10 cellular contexts compared by ENCODE assay signal in the genomic region with DNA sequence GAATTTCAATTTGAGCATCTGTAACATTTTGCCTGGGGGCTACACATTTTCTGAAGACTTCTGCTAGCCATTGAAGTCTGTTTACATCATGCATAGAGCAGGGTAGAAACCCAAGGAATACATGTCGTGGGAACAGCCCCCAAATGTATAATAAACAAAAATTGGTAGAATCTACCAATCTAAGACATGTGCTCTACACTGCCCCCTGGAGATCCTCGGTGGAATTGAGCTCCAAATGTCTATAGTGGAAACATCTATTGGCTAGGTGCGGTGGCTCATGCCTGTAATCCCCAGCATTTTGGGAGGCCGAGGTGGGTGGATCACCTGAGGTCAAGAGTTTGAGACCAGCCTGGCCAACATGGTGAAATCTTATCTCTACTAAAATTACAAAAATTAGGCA. TPM values are rescaled to one million over a fixed set of nuclear protein-coding genes. Genes with fewer than 3 reads are reported as not detected.
A peak's percentile ranks its signal among the peaks of the same experiment; 100 is the strongest.
DNase-seq lines count a peak whose midpoint lies in the region; ATAC-seq, FAIRE-seq and TF ChIP-seq lines count a peak whose summit lies in the region.
"Had no signal": no experiment of that assay in that cellular context is flagged by ENCODE, and none has a peak within 500 bp of the region (broad histone marks: within the 10 kb centered on the region; RNA-seq: fewer than 3 reads in every experiment).

No MANE protein-coding gene starts in this region.

- H3K4me3 ChIP-seq in heart left ventricle (no peak overlapping the region), keratinocyte (ENCODE audit: control insufficient read depth in 2 of 3, extremely low read depth in 1 of 3, insufficient read depth in 2 of 3, low read depth in 1 of 3, low read length in 3 of 3) (no peak overlapping the region), testis (no peak overlapping the region), aorta (ENCODE audit: low read length in 2 of 2) (no peak overlapping the region)

- H3K27me3 Mint-ChIP-seq in activated CD8-positive, alpha-beta T cell treated with anti-CD3 and anti-CD28 coated beads, Interleukin-2, amount 10 ng/mL, durations not matched to agents 7 days and 5 days (ENCODE audit: low read depth) = no peaks in the 10 kb centered on the region
- H3K27me3 Mint-ChIP-seq: stimulated activated naive CD8-positive, alpha-beta T cell treated with anti-CD3 and anti-CD28 coated beads, Interleukin-15, Interleukin-2, amounts not matched to agents 100 ng/mL and 50 ng/mL, for 24 hours had no signal

- TF ChIP-seq CTCF in heart left ventricle (IDR thresholded peaks at IDR 0.05) (peak in 7 of 12 donors; percentile 12 to 41 (median 30)), keratinocyte (optimal IDR thresholded peaks at IDR 0.05 in 1 of 3, IDR thresholded peaks at IDR 0.05 in 1 of 3, conservative IDR thresholded peaks at IDR 0.05 in 1 of 3; ENCODE audit: extremely low read depth in 1 of 3, insufficient read depth in 2 of 3, low read length in 3 of 3) (peak in 2 of 3 experiments; percentile 22), testis (IDR thresholded peaks at IDR 0.05) (peak in 1 of 3 experiments; percentile 65)

- H3K36me3 ChIP-seq in heart left ventricle (no peaks in the 10 kb centered on the region), keratinocyte (ENCODE audit: control insufficient read depth in 2 of 2, extremely low read depth in 1 of 2, insufficient read depth in 2 of 2, low read length in 2 of 2) (no peaks in the 10 kb centered on the region), testis (ENCODE audit: low read depth, missing control alignments) (no peaks in the 10 kb centered on the region), aorta (ENCODE audit: control insufficient read depth in 1 of 2, insufficient read depth in 2 of 2, low read length in 1 of 2) (no peaks in the 10 kb centered on the region)

- H3K27me3 ChIP-seq in heart left ventricle (peaks cover 0 to 16% (median 0%) of the 10 kb centered on the region in 9 donors), keratinocyte (ENCODE audit: control insufficient read depth, extremely low read depth, insufficient read depth, low read length) (no peaks in the 10 kb centered on the region), testis (no peaks in the 10 kb centered on the region), aorta (ENCODE audit: control insufficient read depth in 1 of 2, insufficient read depth in 2 of 2, low read length in 1 of 2) (no peaks in the 10 kb centered on the region)

- H3K4me3 Mint-ChIP-seq in activated CD8-positive, alpha-beta T cell treated with anti-CD3 and anti-CD28 coated beads, Interleukin-2, amount 10 ng/mL, durations not matched to agents 7 days and 5 days = no peak overlapping the region
- H3K4me3 Mint-ChIP-seq: stimulated activated naive CD8-positive, alpha-beta T cell treated with anti-CD3 and anti-CD28 coated beads, Interleukin-15, Interleukin-2, amounts not matched to agents 100 ng/mL and 50 ng/mL, for 24 hours had no signal

- H3K27ac ChIP-seq in heart left ventricle (no peak overlapping the region), keratinocyte (ENCODE audit: control insufficient read depth, insufficient read depth, low read length) (no peak overlapping the region), testis (no peak overlapping the region), aorta (ENCODE audit: low read depth in 1 of 2, low read length in 2 of 2) (no peak overlapping the region)

- H3K9me1 ChIP-seq in keratinocyte (ENCODE audit: control insufficient read depth, extremely low read depth, insufficient read depth, low read length) = no peaks in the 10 kb centered on the region

- no peak overlapping the region for H3K9ac ChIP-seq in keratinocyte (ENCODE audit: control insufficient read depth, extremely low read depth, insufficient read depth, low read length)

- H3K9me3 Mint-ChIP-seq in activated CD8-positive, alpha-beta T cell treated with anti-CD3 and anti-CD28 coated beads, Interleukin-2, amount 10 ng/mL, durations not matched to agents 7 days and 5 days (ENCODE audit: insufficient read depth) = no peaks in the 10 kb centered on the region
- H3K9me3 Mint-ChIP-seq: stimulated activated naive CD8-positive, alpha-beta T cell treated with anti-CD3 and anti-CD28 coated beads, Interleukin-15, Interleukin-2, amounts not matched to agents 100 ng/mL and 50 ng/mL, for 24 hours had no signal

- dilution Hi-C loops in keratinocyte (cut with MboI; ENCODE audit: extremely low pct_ligation_motif_present, low sequenced_read_pairs) = no loop called here

- POLR2A ChIA-PET in activated CD8-positive, alpha-beta T cell treated with anti-CD3 and anti-CD28 coated beads, Interleukin-2, amount 10 ng/mL, durations not matched to agents 7 days and 5 days (lab: Charles Lee) = no interaction called here

- peaks cover 0 to 9% (median 0%) of the 10 kb centered on the region in 12 donors for H3K9me3 ChIP-seq in heart left ventricle
- H3K9me3 ChIP-seq in keratinocyte (ENCODE audit: control insufficient read depth, low read depth, low read length) = no peaks in the 10 kb centered on the region
- no peaks in the 10 kb centered on the region for H3K9me3 ChIP-seq in testis
- H3K9me3 ChIP-seq in aorta (ENCODE audit: control insufficient read depth, low read length) = peaks cover 3% of the 10 kb centered on the region

- no peaks in the 10 kb centered on the region for H3K4me1 Mint-ChIP-seq in activated CD8-positive, alpha-beta T cell treated with anti-CD3 and anti-CD28 coated beads, Interleukin-2, amount 10 ng/mL, durations not matched to agents 7 days and 5 days (ENCODE audit: low read depth)

- ATAC-seq in heart left ventricle (no peak), Right ventricle myocardium inferior (no peak), HG03135 (IDR thresholded peaks at IDR 0.05; ENCODE audit: unreplicated experiment) (no peak), aorta (ENCODE audit: low FRiP score) (no peak)
- ATAC-seq in activated CD8-positive, alpha-beta T cell treated with anti-CD3 and anti-CD28 coated beads, Interleukin-2, amount 10 ng/mL, durations not matched to agents 7 days and 5 days = no peak

- H3K27ac Mint-ChIP-seq in activated CD8-positive, alpha-beta T cell treated with anti-CD3 and anti-CD28 coated beads, Interleukin-2, amount 10 ng/mL, durations not matched to agents 7 days and 5 days = no peak overlapping the region
- H3K27ac Mint-ChIP-seq: stimulated activated naive CD8-positive, alpha-beta T cell treated with anti-CD3 and anti-CD28 coated beads, Interleukin-15, Interleukin-2, amounts not matched to agents 100 ng/mL and 50 ng/mL, for 24 hours had no signal

- no peak overlapping the region for H2AFZ ChIP-seq in keratinocyte (ENCODE audit: control insufficient read depth, low read length)

- H3K36me3 Mint-ChIP-seq in activated CD8-positive, alpha-beta T cell treated with anti-CD3 and anti-CD28 coated beads, Interleukin-2, amount 10 ng/mL, durations not matched to agents 7 days and 5 days (ENCODE audit: low read depth) = no peaks in the 10 kb centered on the region

- no peaks in the 10 kb centered on the region for H3K79me2 ChIP-seq in keratinocyte (ENCODE audit: control insufficient read depth, insufficient read depth, low read length)

- no peak overlapping the region for H3K4me2 ChIP-seq in keratinocyte (ENCODE audit: control insufficient read depth, extremely low read depth, insufficient read depth, low read depth, low read length)

- FAIRE-seq in keratinocyte (lab: Jason Lieb, UNC) = no peak
- FAIRE-seq: TTC549 had no signal

- H4K20me1 ChIP-seq in keratinocyte (ENCODE audit: control insufficient read depth, extremely low read depth, insufficient read depth, low read length) = no peaks in the 10 kb centered on the region

- TF ChIP-seq POLR2A in heart left ventricle (IDR thresholded peaks at IDR 0.05) = no peak
- no peak for TF ChIP-seq POLR2A in testis (IDR thresholded peaks at IDR 0.05)

- intact Hi-C loops in heart left ventricle (cut with DNase I) (no loop called here), Right ventricle myocardium inferior (cut with DNase I) (no loop called here), testis (cut with DNase I; ENCODE audit: low total_unique reads) (no loop called here), aorta (cut with DNase I) (no loop called here)

- 39 to 59% (median 51%) methylated on average over 4 of the region's 4 CpGs for WGBS in heart left ventricle, 4 donors
- 56 to 61% methylated on average over 3 to 4 of the region's 4 CpGs for WGBS in testis, 2 donors
- 47 to 49% methylated on average over 4 of the region's 4 CpGs for WGBS in aorta, 2 donors

- CTCF ChIA-PET in activated CD8-positive, alpha-beta T cell treated with anti-CD3 and anti-CD28 coated beads, Interleukin-2, amount 10 ng/mL, durations not matched to agents 7 days and 5 days (lab: Charles Lee) = interaction anchor here (0.5 to 1.5 kb wide), 14 partner anchors 9 to 226 kb away, joined by 3 to 8 read pairs (median 4); a partner anchor contains a TSS

- H3K4me1 ChIP-seq in heart left ventricle = peaks cover 0 to 7% (median 0%) of the 10 kb centered on the region in 12 donors
- no peaks in the 10 kb centered on the region for H3K4me1 ChIP-seq in keratinocyte (ENCODE audit: control insufficient read depth, extremely low read depth, insufficient read depth, low read length)
- H3K4me1 ChIP-seq in testis = no peaks in the 10 kb centered on the region
- H3K4me1 ChIP-seq in aorta (ENCODE audit: control insufficient read depth in 1 of 2, insufficient read depth in 2 of 2, low read length in 2 of 2) = no peaks in the 10 kb centered on the region

- no peak for DNase-seq in heart left ventricle
- DNase-seq in Right ventricle myocardium inferior (ENCODE audit: missing footprints) = no peak
- DNase-seq in activated CD8-positive, alpha-beta T cell treated with anti-CD3 and anti-CD28 coated beads, Interleukin-2, amount 10 ng/mL, durations not matched to agents 7 days and 5 days = peak; percentile 46
- DNase-seq in keratinocyte (ENCODE audit: low read depth, low spot score) = no peak
- peak; percentile 36 for DNase-seq in testis
- DNase-seq in occipital lobe (lab: John Stamatoyannopoulos, UW) = no peak
- no peak for DNase-seq in aorta

RNA-seq across cellular contexts. Expression of a gene that starts 57.3 kb away (rescaled TPM):
- total RNA-seq in heart left ventricle (not detected), Right ventricle myocardium inferior (not detected), testis (not detected), occipital lobe (not detected), aorta (not detected)
- polyA plus RNA-seq in heart left ventricle (not detected), keratinocyte (not detected in 3 replicates), testis (ENCODE audit: insufficient read depth, low read depth, low replicate concordance) (not detected), aorta (not detected)
- not detected for total RNA-seq in activated CD8-positive, alpha-beta T cell treated with anti-CD3 and anti-CD28 coated beads, Interleukin-2, amount 10 ng/mL, durations not matched to agents 7 days and 5 days
- polyA plus RNA-seq in keratinocyte (2011; ENCODE audit: low read depth) = not detected
- polyA plus RNA-seq in keratinocyte (2011; cell fraction: cytosol; rRNA removed) = not detected in 2 replicates
- not detected in 2 replicates for polyA plus RNA-seq in keratinocyte (2011; cell fraction: nucleus; rRNA removed)
- not detected in 2 replicates for polyA plus RNA-seq in keratinocyte (2012; ENCODE audit: low replicate concordance)
- not detected in 3 replicates for polyA minus RNA-seq in keratinocyte
- not detected for polyA minus RNA-seq in keratinocyte (2011; cell fraction: cytosol; rRNA and poly(A)+ RNA removed)
- not detected in 2 replicates for polyA minus RNA-seq in keratinocyte (2011; cell fraction: nucleus; rRNA and poly(A)+ RNA removed)

Comparison
In these comparisons a context has a peak if more than half of its experiments do, and no peak if none do; other contexts are left out.
1. DNase-seq: peak in activated CD8-positive, alpha-beta T cell treated with anti-CD3 and anti-CD28 coated beads, Interleukin-2, amount 10 ng/mL, durations not matched to agents 7 days and 5 days (single experiment) and testis (single experiment); none in heart left ventricle (0 of 5), Right ventricle myocardium inferior (single experiment), keratinocyte (single experiment), occipital lobe (single experiment) and aorta (0 of 2).